Comparison of ENCODE assay signal across 11 cellular contexts in the genomic region with DNA sequence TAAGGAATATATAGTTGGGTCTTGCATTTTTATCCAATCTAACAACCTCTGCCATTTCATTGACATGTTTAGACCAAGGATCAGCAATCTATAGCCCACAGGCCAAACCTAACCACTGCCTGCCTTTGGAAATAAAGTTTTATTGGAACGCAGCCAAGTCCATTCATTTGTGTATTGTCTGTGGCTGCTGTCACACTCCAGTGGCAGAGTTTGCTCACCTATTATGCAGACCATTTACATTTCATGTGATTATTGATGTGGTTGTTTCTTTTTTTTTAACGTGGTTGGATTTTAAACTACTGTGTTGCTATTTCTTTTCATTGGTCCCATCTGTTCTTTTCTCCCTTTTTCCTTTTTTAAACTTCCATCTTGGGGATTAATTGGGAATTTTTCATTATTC. TPM values are rescaled to one million over a fixed set of nuclear protein-coding genes. Genes with fewer than 3 reads are reported as not detected.
DNase-seq lines count a peak whose midpoint lies in the region; FAIRE-seq and TF ChIP-seq lines count a peak whose summit lies in the region.
"Not testable (repeated sequence)": the region's sequence is repeated elsewhere in the genome, so short reads cannot be mapped to it uniquely, and the experiment has no call there.
"Had no signal": no experiment of that assay in that cellular context is flagged by ENCODE, and none has a peak within 500 bp of the region (broad histone marks: within the 10 kb centered on the region; RNA-seq: fewer than 3 reads in every experiment).

No MANE protein-coding gene starts in this region.

- H3K27me3 Mint-ChIP-seq in activated naive CD8-positive, alpha-beta T cell treated with anti-CD3 and anti-CD28 coated beads for 36 hours: not testable (repeated sequence)

- in situ Hi-C loops in SK-MEL-5 (cut with HindIII; ENCODE audit: low pct_unique_long_range_greater_than_20kb, low sequenced_read_pairs): not testable (repeated sequence)

- FAIRE-seq in frontal cortex (lab: Jason Lieb, UNC): peak; percentile 10

- TF ChIP-seq RAD21 in Ishikawa (IDR thresholded peaks at IDR 0.05; ENCODE audit: low read depth): not testable (repeated sequence)

- TF ChIP-seq EP300 in Ishikawa (IDR thresholded peaks at IDR 0.05; ENCODE audit: borderline replicate concordance): not testable (repeated sequence)

- not testable (repeated sequence) for H3K27ac Mint-ChIP-seq in activated naive CD8-positive, alpha-beta T cell treated with anti-CD3 and anti-CD28 coated beads for 36 hours

- H3K4me3 ChIP-seq in GM12865 (ENCODE audit: low read depth, low read length): not testable (repeated sequence)

- not testable (repeated sequence) for TF ChIP-seq CTCF in GM12865 (IDR thresholded peaks at IDR 0.05; ENCODE audit: insufficient read depth, low read depth, low read length, missing control alignments)

- not testable (repeated sequence) for H3K4me3 Mint-ChIP-seq in activated naive CD8-positive, alpha-beta T cell treated with anti-CD3 and anti-CD28 coated beads for 36 hours

- DNase-seq in GM12865 (ENCODE audit: low read depth) (peak; percentile 15), NCI-H187 treated with DMSO at 0.1 percent for 48 hours (lab: John Stamatoyannopoulos, UW) (peak; percentile 28), NCI-H526 treated with DMSO at 0.1 percent for 48 hours (lab: John Stamatoyannopoulos, UW) (peak; percentile 78), SK-MEL-5 (ENCODE audit: low read depth, low spot score) (peak; percentile 9)
- DNase-seq in activated naive CD8-positive, alpha-beta T cell treated with anti-CD3 and anti-CD28 coated beads for 36 hours: peak; percentile 23
- not testable (repeated sequence) for DNase-seq in frontal cortex (ENCODE audit: low spot score in 2 of 2)

- H3K4me1 Mint-ChIP-seq in activated naive CD8-positive, alpha-beta T cell treated with anti-CD3 and anti-CD28 coated beads for 36 hours: not testable (repeated sequence)

- H3K36me3 Mint-ChIP-seq in activated naive CD8-positive, alpha-beta T cell treated with anti-CD3 and anti-CD28 coated beads for 36 hours: peaks cover 17% of the 10 kb centered on the region

- H3K9me3 Mint-ChIP-seq in activated naive CD8-positive, alpha-beta T cell treated with anti-CD3 and anti-CD28 coated beads for 36 hours: not testable (repeated sequence)

TF ChIP-seq in Ishikawa, 13 proteins besides CTCF, POLR2A, EP300 and RAD21:
- TF ChIP-seq NFIC (IDR thresholded peaks at IDR 0.05): peak; percentile 71

RNA-seq across cellular contexts. Expression of a gene that starts 44.7 kb away (rescaled TPM):
- 0.50 and 0.77 TPM in 2 replicates for total RNA-seq in SK-MEL-5 (2014; rRNA removed; shearing (Covaris generic))
- polyA plus RNA-seq in SK-MEL-5 (2015; cell fraction: cytosol; rRNA removed): 0.62 TPM in 1 of 2 replicates, not detected in the other
- 1.5 TPM in 1 of 2 replicates, not detected in the other for polyA plus RNA-seq in SK-MEL-5 (2015; cell fraction: nucleus; rRNA removed)
- not detected for total RNA-seq in activated naive CD8-positive, alpha-beta T cell treated with anti-CD3 and anti-CD28 coated beads for 36 hours
- total RNA-seq in frontal cortex: 0.82 TPM

RNA-seq across cellular contexts. Expression of a gene that starts 54.7 kb away (rescaled TPM):
- 47.7 and 62.4 TPM in 2 replicates for total RNA-seq in SK-MEL-5 (2014; rRNA removed; shearing (Covaris generic))
- polyA plus RNA-seq in SK-MEL-5 (2015; cell fraction: cytosol; rRNA removed): 24.8 and 25.3 TPM in 2 replicates
- 189 and 202 TPM in 2 replicates for polyA plus RNA-seq in SK-MEL-5 (2015; cell fraction: nucleus; rRNA removed)
- 10 to 100 TPM; 28.1 to 29.0 TPM for total RNA-seq in activated naive CD8-positive, alpha-beta T cell treated with anti-CD3 and anti-CD28 coated beads for 36 hours
- 36.3 TPM for total RNA-seq in frontal cortex

RNA-seq across cellular contexts. Expression of a gene that starts 56.8 kb away (rescaled TPM):
- 3.0 and 4.0 TPM in 2 replicates for total RNA-seq in SK-MEL-5 (2014; rRNA removed; shearing (Covaris generic))
- 1.5 and 1.7 TPM in 2 replicates for polyA plus RNA-seq in SK-MEL-5 (2015; cell fraction: cytosol; rRNA removed)
- 0.70 and 1.2 TPM in 2 replicates for polyA plus RNA-seq in SK-MEL-5 (2015; cell fraction: nucleus; rRNA removed)
- 10 to 100 TPM; 14.2 to 14.4 TPM for total RNA-seq in activated naive CD8-positive, alpha-beta T cell treated with anti-CD3 and anti-CD28 coated beads for 36 hours
- total RNA-seq in frontal cortex: not detected
- total RNA-seq: endothelial cell of umbilical vein, LHCN-M2, temporal lobe, ureter had no signal
- polyA plus RNA-seq: endothelial cell of umbilical vein had no signal
